10 cellular contexts compared by ENCODE assay signal in genomic region chr15:70284438-70285214, GRCh38.
DNase-seq lines count a peak whose midpoint lies in the region; ATAC-seq and TF ChIP-seq lines count a peak whose summit lies in the region.
"Had no signal": no experiment of that assay in that cellular context is flagged by ENCODE, and none has a peak within 500 bp of the region (broad histone marks: within the 10 kb centered on the region; RNA-seq: fewer than 3 reads in every experiment).

No MANE protein-coding gene starts in this region.

- no peak overlapping the region for H3K9ac ChIP-seq in PC-3 (ENCODE audit: low read length)

- H3K36me3 ChIP-seq in MG63: no peaks in the 10 kb centered on the region
- no peaks in the 10 kb centered on the region for H3K36me3 ChIP-seq in lower lobe of right lung
- H3K36me3 ChIP-seq in PC-3 (ENCODE audit: low read depth, low read length): no peaks in the 10 kb centered on the region

- peaks cover 25% of the 10 kb centered on the region for H3K4me1 ChIP-seq in lower lobe of right lung
- peaks cover 8% of the 10 kb centered on the region; the same call in 1 of the 2 replicates for H3K4me1 ChIP-seq in PC-3 (ENCODE audit: insufficient read depth, low read length)

- no TSS peak for BruUV-seq in PC-3 (replicated peaks; lab: Mats Ljungman, UMichigan)

- H3K79me2 ChIP-seq in PC-3 (ENCODE audit: low read length): no peaks in the 10 kb centered on the region

- no peaks in the 10 kb centered on the region for H3K27me3 Mint-ChIP-seq in T-helper 17 cell

- H3K27me3 ChIP-seq in MG63 (no peaks in the 10 kb centered on the region), lower lobe of right lung (ENCODE audit: low read depth) (no peaks in the 10 kb centered on the region), PC-3 (ENCODE audit: low read length) (no peaks in the 10 kb centered on the region)

- no peaks in the 10 kb centered on the region for H3K9me2 ChIP-seq in PC-3 (replicated peaks; ENCODE audit: low read length)

- no peak overlapping the region for H3K27ac ChIP-seq in lower lobe of right lung
- H3K27ac ChIP-seq in PC-3 (ENCODE audit: low read length): no peak overlapping the region

- ATAC-seq in T-helper 17 cell (peak; percentile 40), lower lobe of right lung (peak; percentile 64 to 74), GM18861 (IDR thresholded peaks at IDR 0.05; ENCODE audit: unreplicated experiment) (no peak), PC-3 (no peak)

- H4K20me1 ChIP-seq in PC-3 (ENCODE audit: low read length): no peaks in the 10 kb centered on the region

- H3K36me3 Mint-ChIP-seq in T-helper 17 cell (ENCODE audit: low read depth): no peaks in the 10 kb centered on the region

- peak; percentile 22 for DNase-seq in COLO668 (lab: John Stamatoyannopoulos, UW; ENCODE audit: unreplicated experiment)
- peak; percentile 55 for DNase-seq in MG63
- no peak for DNase-seq in T-helper 17 cell
- DNase-seq in lower lobe of right lung: peak; percentile 74
- DNase-seq in GM19240 (ENCODE audit: insufficient read length, low spot score): no peak
- DNase-seq in PC-3: no peak
- DNase-seq in occipital lobe (lab: John Stamatoyannopoulos, UW): no peak
- DNase-seq: activated T-cell treated with anti-CD3 and anti-CD28 coated beads, Interleukin-2, amount 50 U/mL, for 48 hours; Caco-2 had no signal

- no peaks in the 10 kb centered on the region for H3F3A ChIP-seq in PC-3 (ENCODE audit: low read length, unreplicated experiment)

- H3K4me2 ChIP-seq in PC-3 (ENCODE audit: low read length): no peak overlapping the region

- H3K4me3 Mint-ChIP-seq in T-helper 17 cell: peak overlapping the region; percentile 31

- no peak overlapping the region for H2AFZ ChIP-seq in PC-3 (ENCODE audit: low read length)

- POLR2A ChIA-PET in PC-3 (lab: Charles Lee; ENCODE audit: unreplicated experiment): no interaction called here

- intact Hi-C loops in lower lobe of right lung (cut with DNase I): no loop called here
- intact Hi-C loops in PC-3 (cut with micrococcal nuclease): no loop called here

- peaks cover 6% of the 10 kb centered on the region for H3K4me1 Mint-ChIP-seq in T-helper 17 cell

- no peak for TF ChIP-seq CTCF in lower lobe of right lung (IDR thresholded peaks at IDR 0.05)
- TF ChIP-seq CTCF in PC-3 (conservative IDR thresholded peaks at IDR 0.05; ENCODE audit: low read depth, low read length): no peak

- H3K4me3 ChIP-seq in MG63 (no peak overlapping the region), lower lobe of right lung (no peak overlapping the region), PC-3 (ENCODE audit: low read length) (no peak overlapping the region)

- no peak overlapping the region for H3K27ac Mint-ChIP-seq in T-helper 17 cell

- CTCF ChIA-PET in PC-3 (lab: Charles Lee): interaction anchor here (0.7 kb wide), 1 partner anchor 830 kb away, joined by 3 read pairs; no protein-coding TSS in a partner anchor

- H3K9me3 ChIP-seq in MG63 (no peaks in the 10 kb centered on the region), T-helper 17 cell (ENCODE audit: control insufficient read depth, low read length, poor library complexity, severe bottlenecking) (no peaks in the 10 kb centered on the region), lower lobe of right lung (no peaks in the 10 kb centered on the region), PC-3 (ENCODE audit: low read length) (no peaks in the 10 kb centered on the region)
- H3K9me3 ChIP-seq: Caco-2 had no signal

Comparison
In these comparisons a context has a peak if more than half of its experiments do, and no peak if none do; other contexts are left out.
1. DNase-seq: peak in COLO668 (single experiment), MG63 (single experiment) and lower lobe of right lung (single experiment); none in T-helper 17 cell (0 of 3), GM19240 (single experiment), PC-3 (single experiment) and occipital lobe (single experiment).
2. ATAC-seq: peak in T-helper 17 cell (single experiment) and lower lobe of right lung (2 of 2); none in GM18861 (single experiment) and PC-3 (single experiment).